2 cellular contexts compared by ENCODE assay signal in genomic region chr22:27238935-27239510, GRCh38.
TF ChIP-seq lines count a peak whose summit lies in the region.

No MANE protein-coding gene starts in this region.

TF ChIP-seq in A549, 52 proteins besides CTCF, POLR2A, EP300 and RAD21 (continued from another document and continues in another):
- no peak for TF ChIP-seq HMGXB4 (CRISPR knock-in tag; IDR thresholded peaks at IDR 0.05; ENCODE audit: borderline replicate concordance)
- TF ChIP-seq KDM1A (IDR thresholded peaks at IDR 0.05; ENCODE audit: low read depth) = peak; percentile 76; the same call in 1 of the 2 replicates
- TF ChIP-seq MAX (IDR thresholded peaks at IDR 0.05) = peak; percentile 82
- no peak for TF ChIP-seq KDM5A (IDR thresholded peaks at IDR 0.05)
- no peak for TF ChIP-seq PHF8 (IDR thresholded peaks at IDR 0.05; ENCODE audit: borderline replicate concordance, low read depth)
- peak; percentile 78 for TF ChIP-seq PBX3 (IDR thresholded peaks at IDR 0.05)
- TF ChIP-seq BCL3 (IDR thresholded peaks at IDR 0.05) = peak; percentile 58; the same call in 1 of the 3 replicates
- no peak for TF ChIP-seq NR3C1 (IDR thresholded peaks at IDR 0.05)
- peak; percentile 28; the same call in 1 of the 2 replicates for TF ChIP-seq HES2 (IDR thresholded peaks at IDR 0.05)
- TF ChIP-seq JUNB (IDR thresholded peaks at IDR 0.05) = peak; percentile 81
- TF ChIP-seq POLR2AphosphoS2 (conservative IDR thresholded peaks at IDR 0.05; ENCODE audit: low read length) = no peak
- TF ChIP-seq MAFK (IDR thresholded peaks at IDR 0.05; ENCODE audit: partially characterized antibody) = no peak
- no peak for TF ChIP-seq ELK1 (IDR thresholded peaks at IDR 0.05; ENCODE audit: low read depth, low read length)
- no peak for TF ChIP-seq SREBF2 (IDR thresholded peaks at IDR 0.05)
- TF ChIP-seq RARB (CRISPR knock-in tag; IDR thresholded peaks at IDR 0.05) = peak; percentile 62
- TF ChIP-seq HOXA7 (CRISPR knock-in tag; IDR thresholded peaks at IDR 0.05) = no peak
- TF ChIP-seq FOSB (CRISPR knock-in tag; IDR thresholded peaks at IDR 0.05) = no peak
- no peak for TF ChIP-seq HOXB13 (CRISPR knock-in tag; IDR thresholded peaks at IDR 0.05; ENCODE audit: low read depth)
- TF ChIP-seq JUN (IDR thresholded peaks at IDR 0.05) = peak; percentile 51 to 69; a peak in 3 of 5 replicates
- TF ChIP-seq USF2 (IDR thresholded peaks at IDR 0.05) = no peak
- TF ChIP-seq NPAS2 (CRISPR knock-in tag; IDR thresholded peaks at IDR 0.05; ENCODE audit: borderline replicate concordance) = no peak
- TF ChIP-seq TFCP2L1 (CRISPR knock-in tag; IDR thresholded peaks at IDR 0.05) = no peak
- peak; percentile 14; the same call in 1 of the 2 replicates for TF ChIP-seq FOSL2 (IDR thresholded peaks at IDR 0.05)
- peak; percentile 77 for TF ChIP-seq FOSL2 (CRISPR knock-in tag; IDR thresholded peaks at IDR 0.05)
- TF ChIP-seq SMC3 (IDR thresholded peaks at IDR 0.05) = peak; percentile 30
- TF ChIP-seq MAZ (IDR thresholded peaks at IDR 0.05; ENCODE audit: borderline replicate concordance, low read depth, low read length) = no peak
- TF ChIP-seq E2F6 (IDR thresholded peaks at IDR 0.05; ENCODE audit: borderline replicate concordance, low read depth) = no peak
- no peak for TF ChIP-seq CBX2 (IDR thresholded peaks at IDR 0.05; ENCODE audit: borderline replicate concordance, low read depth)
- TF ChIP-seq FOXS1 (CRISPR knock-in tag; IDR thresholded peaks at IDR 0.05) = no peak
- TF ChIP-seq ESRRA (IDR thresholded peaks at IDR 0.05; ENCODE audit: borderline replicate concordance, low read length) = no peak
- peak; percentile 95 for TF ChIP-seq GATA3 (IDR thresholded peaks at IDR 0.05; ENCODE audit: borderline replicate concordance)

TF ChIP-seq in GM23338, 12 proteins besides CTCF, POLR2A, EP300 and RAD21 (continued from another document):
- no peak for TF ChIP-seq ZNF462 (CRISPR knock-in tag; IDR thresholded peaks at IDR 0.05)
- TF ChIP-seq NANOG (IDR thresholded peaks at IDR 0.05; ENCODE audit: borderline replicate concordance) = no peak
- TF ChIP-seq POLR2AphosphoS5 (IDR thresholded peaks at IDR 0.05; ENCODE audit: low read depth) = no peak
